1 cellular context compared by ENCODE assay signal in the genomic region with DNA sequence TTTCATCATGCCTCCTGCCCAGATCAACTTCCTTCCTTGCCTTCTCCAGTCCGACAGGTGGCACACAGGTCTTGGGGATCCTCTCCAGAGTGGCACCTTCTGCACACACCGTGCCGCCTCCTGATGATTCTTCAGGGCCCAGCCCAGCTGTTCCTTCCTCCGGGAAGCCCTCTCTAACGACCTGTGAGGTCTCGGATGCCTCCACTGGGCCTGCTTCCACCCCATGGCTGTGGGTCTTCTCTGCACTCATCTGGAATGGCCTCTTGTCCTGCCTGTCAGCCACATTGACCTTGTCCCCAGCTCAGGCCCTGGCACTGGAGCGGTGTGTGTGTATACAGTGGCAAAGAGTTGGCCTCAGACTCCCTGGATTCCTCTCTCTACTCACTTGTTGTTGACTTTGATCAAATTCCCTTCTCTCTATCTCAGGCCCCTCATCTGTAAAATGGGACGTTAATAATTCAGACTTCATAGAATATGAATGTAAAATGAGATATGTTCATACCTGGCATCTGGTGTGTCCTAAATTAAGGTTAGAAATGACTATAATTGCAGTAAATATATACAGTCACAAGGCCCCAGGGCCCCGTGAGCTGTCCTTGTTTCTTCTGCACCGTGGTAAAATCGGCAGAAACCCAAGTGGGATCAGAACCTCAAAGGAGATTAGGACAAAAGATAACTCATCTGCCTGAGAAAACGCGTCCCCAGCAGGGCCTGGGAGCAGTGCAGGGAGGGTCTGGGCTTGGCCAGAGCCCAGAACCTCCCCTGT.
TF ChIP-seq lines count a peak whose summit lies in the region.

No MANE protein-coding gene starts in this region.

TF ChIP-seq in HCT116, 20 proteins besides CTCF, POLR2A, EP300 and RAD21:
- TF ChIP-seq YY1 (IDR thresholded peaks at IDR 0.05; ENCODE audit: extremely low read depth, insufficient replicate concordance, low read depth, low read length) (no peak), SP1 (IDR thresholded peaks at IDR 0.05; ENCODE audit: low read depth) (no peak), ZNF274 (IDR thresholded peaks at IDR 0.05; ENCODE audit: low read depth, low read length) (no peak), EZH2phosphoT487 (IDR thresholded peaks at IDR 0.05; ENCODE audit: borderline replicate concordance) (no peak), TCF7L2 (IDR thresholded peaks at IDR 0.05; ENCODE audit: borderline replicate concordance, extremely low read depth, insufficient read depth, insufficient read length) (no peak), CBX3 (IDR thresholded peaks at IDR 0.05; ENCODE audit: low read depth) (no peak)
- TF ChIP-seq, protein P1, sequence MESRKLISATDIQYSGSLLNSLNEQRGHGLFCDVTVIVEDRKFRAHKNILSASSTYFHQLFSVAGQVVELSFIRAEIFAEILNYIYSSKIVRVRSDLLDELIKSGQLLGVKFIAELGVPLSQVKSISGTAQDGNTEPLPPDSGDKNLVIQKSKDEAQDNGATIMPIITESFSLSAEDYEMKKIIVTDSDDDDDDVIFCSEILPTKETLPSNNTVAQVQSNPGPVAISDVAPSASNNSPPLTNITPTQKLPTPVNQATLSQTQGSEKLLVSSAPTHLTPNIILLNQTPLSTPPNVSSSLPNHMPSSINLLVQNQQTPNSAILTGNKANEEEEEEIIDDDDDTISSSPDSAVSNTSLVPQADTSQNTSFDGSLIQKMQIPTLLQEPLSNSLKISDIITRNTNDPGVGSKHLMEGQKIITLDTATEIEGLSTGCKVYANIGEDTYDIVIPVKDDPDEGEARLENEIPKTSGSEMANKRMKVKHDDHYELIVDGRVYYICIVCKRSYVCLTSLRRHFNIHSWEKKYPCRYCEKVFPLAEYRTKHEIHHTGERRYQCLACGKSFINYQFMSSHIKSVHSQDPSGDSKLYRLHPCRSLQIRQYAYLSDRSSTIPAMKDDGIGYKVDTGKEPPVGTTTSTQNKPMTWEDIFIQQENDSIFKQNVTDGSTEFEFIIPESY (IDR thresholded peaks at IDR 0.05; ENCODE audit: extremely low read depth, insufficient replicate concordance, low read length), result no peak
- TF ChIP-seq, protein P2, sequence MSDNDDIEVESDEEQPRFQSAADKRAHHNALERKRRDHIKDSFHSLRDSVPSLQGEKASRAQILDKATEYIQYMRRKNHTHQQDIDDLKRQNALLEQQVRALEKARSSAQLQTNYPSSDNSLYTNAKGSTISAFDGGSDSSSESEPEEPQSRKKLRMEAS (IDR thresholded peaks at IDR 0.05), result no peak
- TF ChIP-seq, protein P3, sequence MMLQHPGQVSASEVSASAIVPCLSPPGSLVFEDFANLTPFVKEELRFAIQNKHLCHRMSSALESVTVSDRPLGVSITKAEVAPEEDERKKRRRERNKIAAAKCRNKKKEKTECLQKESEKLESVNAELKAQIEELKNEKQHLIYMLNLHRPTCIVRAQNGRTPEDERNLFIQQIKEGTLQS (IDR thresholded peaks at IDR 0.05), result no peak
